8 cellular contexts compared by ENCODE assay signal in the genomic region with DNA sequence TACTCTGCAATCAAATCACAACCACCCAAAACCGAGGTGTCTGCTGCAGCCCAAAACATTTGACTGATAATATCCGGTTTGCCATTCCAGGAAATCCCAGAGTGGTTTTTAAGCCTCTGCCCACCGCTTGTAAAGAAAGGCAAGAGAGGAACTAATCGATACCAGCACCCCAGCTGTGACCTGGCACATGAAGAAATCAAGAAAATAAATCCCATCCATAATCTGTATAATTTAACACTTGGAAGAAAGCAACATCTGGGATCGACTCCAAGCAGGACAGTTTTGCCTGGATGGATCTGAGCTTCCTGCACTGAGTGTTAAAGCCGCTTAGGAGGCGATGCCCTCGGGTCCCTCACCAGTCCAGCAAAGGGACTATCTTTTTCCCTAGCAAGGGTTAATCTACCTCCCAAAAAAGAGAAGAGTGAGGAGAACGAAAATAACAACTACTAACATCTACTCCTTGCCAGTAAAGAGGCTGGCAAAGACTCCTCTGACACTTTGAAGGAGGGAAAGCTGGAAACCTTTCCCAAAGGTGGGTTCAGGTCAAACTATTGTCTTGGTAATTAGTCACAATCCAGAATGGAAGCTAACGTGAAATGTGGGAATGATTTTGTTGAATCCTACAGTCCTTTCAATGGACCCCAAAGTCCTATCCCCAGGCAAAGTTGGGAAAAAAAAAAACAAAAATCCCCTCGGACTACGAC. TPM values are rescaled to one million over a fixed set of nuclear protein-coding genes. Genes with fewer than 3 reads are reported as not detected.
A peak's percentile ranks its signal among the peaks of the same experiment; 100 is the strongest.
DNase-seq lines count a peak whose midpoint lies in the region; ATAC-seq and TF ChIP-seq lines count a peak whose summit lies in the region.

No MANE protein-coding gene starts in this region.

- H3K27ac ChIP-seq in esophagus (ENCODE audit: low read depth in 2 of 2, low read length in 1 of 2) (no peak overlapping the region), ovary (peak overlapping the region; percentile 71 to 87)

- no peaks in the 10 kb centered on the region for H3K36me3 Mint-ChIP-seq in activated T-cell treated with anti-CD3 and anti-CD28 coated beads, Interleukin-2, amount 50 U/mL, for 4 hours (ENCODE audit: insufficient read depth)

- H3K36me3 ChIP-seq in esophagus (ENCODE audit: control insufficient read depth in 2 of 2, insufficient read depth in 2 of 2, low read length in 1 of 2) (no peaks in the 10 kb centered on the region), ovary (no peaks in the 10 kb centered on the region)

- no peak for TF ChIP-seq CTCF in ovary (IDR thresholded peaks at IDR 0.05)

- ATAC-seq in activated T-cell treated with anti-CD3 and anti-CD28 coated beads, Interleukin-2, amount 50 U/mL, for 4 hours, result no peak
- ATAC-seq in HG03280 (IDR thresholded peaks at IDR 0.05; ENCODE audit: unreplicated experiment), result no peak

- no peaks in the 10 kb centered on the region for H3K9me3 Mint-ChIP-seq in activated T-cell treated with anti-CD3 and anti-CD28 coated beads, Interleukin-2, amount 50 U/mL, for 4 hours

- no peak for TF ChIP-seq POLR2A in ovary (IDR thresholded peaks at IDR 0.05)

- 6 to 7% methylated on average over 12 of the region's 12 CpGs for WGBS in esophagus, 2 donors
- 1 to 4% (median 3%) methylated on average over 12 of the region's 12 CpGs for WGBS in ovary, 3 donors

- H3K4me1 Mint-ChIP-seq in activated T-cell treated with anti-CD3 and anti-CD28 coated beads, Interleukin-2, amount 50 U/mL, for 4 hours (ENCODE audit: low read depth), result peaks cover 31% of the 10 kb centered on the region

- H3K4me3 ChIP-seq in esophagus (ENCODE audit: low read depth in 1 of 2, low read length in 2 of 2) (peak overlapping the region; percentile 83 to 87), ovary (peak overlapping the region; percentile 93)

- intact Hi-C loops in ovary (cut with DNase I), result no loop called here

- no peak for TF ChIP-seq EP300 in ovary (IDR thresholded peaks at IDR 0.05)

- no peak for DNase-seq in activated T-cell treated with anti-CD3 and anti-CD28 coated beads, Interleukin-2, amount 50 U/mL, for 4 hours
- no peak for DNase-seq in activated T-cell treated with anti-CD3 and anti-CD28 coated beads, Interleukin-2, amount 50 U/mL, for 48 hours
- DNase-seq in RPMI7951 (ENCODE audit: low read depth) (peak; percentile 29), ovary (no peak), cerebellar nuclear complex (lab: John Stamatoyannopoulos, UW) (no peak), ureter (ENCODE audit: low spot score) (no peak)

- H3K4me3 Mint-ChIP-seq in activated T-cell treated with anti-CD3 and anti-CD28 coated beads, Interleukin-2, amount 50 U/mL, for 4 hours, result peak overlapping the region; percentile 95

- H3K27me3 Mint-ChIP-seq in activated T-cell treated with anti-CD3 and anti-CD28 coated beads, Interleukin-2, amount 50 U/mL, for 4 hours (ENCODE audit: low read depth), result peaks cover 39% of the 10 kb centered on the region

- H3K9me3 ChIP-seq in esophagus (ENCODE audit: control insufficient read depth in 2 of 2, insufficient read depth in 1 of 2, low read depth in 1 of 2, low read length in 1 of 2) (no peaks in the 10 kb centered on the region), ovary (no peaks in the 10 kb centered on the region)

- no peaks in the 10 kb centered on the region for H3K4me1 ChIP-seq in esophagus (ENCODE audit: control insufficient read depth in 2 of 2, insufficient read depth in 2 of 2, low read length in 1 of 2)
- peaks cover 1% of the 10 kb centered on the region for H3K4me1 ChIP-seq in ovary (ENCODE audit: insufficient read depth)

- H3K27me3 ChIP-seq in esophagus (ENCODE audit: control insufficient read depth in 1 of 2, insufficient read depth in 2 of 2, low read length in 2 of 2) (no peaks in the 10 kb centered on the region), ovary (no peaks in the 10 kb centered on the region)

RNA-seq across cellular contexts. Expression of a gene that starts 2.0 kb away (rescaled TPM):
- total RNA-seq in activated T-cell treated with anti-CD3 and anti-CD28 coated beads, Interleukin-2, amount 50 U/mL, for 4 hours, result 1 to 10 TPM; 1.1 to 2.1 (median 2.1) TPM
- 5.5 and 10.8 TPM in 2 replicates for total RNA-seq in RPMI7951 (2014; rRNA removed; shearing (Covaris generic))
- polyA plus RNA-seq in esophagus, result 1 to 10 TPM; 1.8 to 2.9 TPM
- 10 to 100 TPM; 15.7 to 39.7 (median 28.3) TPM for total RNA-seq in ovary
- 10 to 100 TPM in 1 of 2 donors, 1 to 10 TPM in 1; 9.5 to 15.7 TPM for polyA plus RNA-seq in ovary
- total RNA-seq in ureter, result 37.9 TPM

RNA-seq across cellular contexts. Expression of a gene that starts 2.3 kb away (rescaled TPM):
- total RNA-seq in activated T-cell treated with anti-CD3 and anti-CD28 coated beads, Interleukin-2, amount 50 U/mL, for 4 hours, result 10 to 100 TPM; 11.3 to 13.9 (median 13.0) TPM
- total RNA-seq in RPMI7951 (2014; rRNA removed; shearing (Covaris generic)), result 25.4 and 34.5 TPM in 2 replicates
- polyA plus RNA-seq in esophagus, result 10 to 100 TPM; 10.3 to 14.5 TPM
- total RNA-seq in ovary, result 10 to 100 TPM; 18.1 to 27.3 (median 21.8) TPM
- polyA plus RNA-seq in ovary, result 10 to 100 TPM; 16.4 to 19.8 TPM
- total RNA-seq in ureter, result 20.6 TPM

Comparison
In these comparisons a context has a peak if more than half of its experiments do, and no peak if none do; other contexts are left out.
1. H3K27ac ChIP-seq: peak in ovary (2 of 2); none in esophagus (0 of 2).